ENCODE assay signal across 1 cellular context in the genomic region with DNA sequence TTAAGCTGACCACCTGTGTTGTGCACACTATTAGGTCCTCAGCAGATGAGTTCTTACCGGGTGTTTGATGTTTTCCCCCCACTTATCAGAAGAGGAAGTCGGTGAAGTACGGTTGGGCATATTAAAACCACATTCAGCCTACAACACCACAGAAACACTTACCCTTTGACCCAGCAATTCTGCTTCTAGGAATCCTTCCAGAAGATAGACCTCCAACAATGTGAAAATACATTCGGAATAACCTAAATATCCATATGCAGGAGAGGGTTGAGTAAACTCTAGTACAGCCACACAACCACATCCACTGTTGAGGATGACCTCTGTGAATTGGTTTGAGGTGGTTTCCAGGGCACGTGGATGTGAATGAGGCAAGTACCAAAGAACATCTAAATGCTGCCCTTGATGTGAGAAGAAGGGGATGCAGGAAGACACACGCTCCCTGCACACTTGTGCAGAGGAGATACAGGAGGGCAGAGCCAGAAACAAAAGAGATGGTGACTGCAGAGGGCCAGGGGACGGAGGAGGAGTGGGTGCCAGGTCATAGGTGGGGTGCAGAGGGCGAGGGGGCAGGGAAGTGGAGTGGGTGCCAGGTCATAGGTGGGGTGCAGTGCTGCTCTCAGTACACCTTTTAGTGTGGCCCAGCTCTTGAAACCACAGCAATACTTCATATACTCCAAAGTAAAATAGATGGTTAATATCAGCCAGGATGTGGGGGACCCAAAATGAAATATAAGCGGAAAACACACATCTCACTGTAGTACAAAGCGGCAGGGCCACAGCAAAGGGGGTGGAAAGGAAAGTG.
TF ChIP-seq lines count a peak whose summit lies in the region.

No MANE protein-coding gene starts in this region.

TF ChIP-seq in SK-N-SH, 30 proteins besides CTCF, POLR2A, EP300 and RAD21:
- TF ChIP-seq JUND (IDR thresholded peaks at IDR 0.05): no peak
- TF ChIP-seq, protein P1, sequence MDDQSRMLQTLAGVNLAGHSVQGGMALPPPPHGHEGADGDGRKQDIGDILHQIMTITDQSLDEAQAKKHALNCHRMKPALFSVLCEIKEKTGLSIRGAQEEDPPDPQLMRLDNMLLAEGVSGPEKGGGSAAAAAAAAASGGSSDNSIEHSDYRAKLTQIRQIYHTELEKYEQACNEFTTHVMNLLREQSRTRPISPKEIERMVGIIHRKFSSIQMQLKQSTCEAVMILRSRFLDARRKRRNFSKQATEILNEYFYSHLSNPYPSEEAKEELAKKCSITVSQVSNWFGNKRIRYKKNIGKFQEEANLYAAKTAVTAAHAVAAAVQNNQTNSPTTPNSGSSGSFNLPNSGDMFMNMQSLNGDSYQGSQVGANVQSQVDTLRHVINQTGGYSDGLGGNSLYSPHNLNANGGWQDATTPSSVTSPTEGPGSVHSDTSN (IDR thresholded peaks at IDR 0.05): no peak
- TF ChIP-seq NFIC (IDR thresholded peaks at IDR 0.05; ENCODE audit: borderline replicate concordance): no peak
